In genomic region chr22:33920927-33921575, GRCh38 we compare ENCODE assay signal across 8 cellular contexts. TPM values are rescaled to one million over a fixed set of nuclear protein-coding genes. Genes with fewer than 3 reads are reported as not detected.
A peak's percentile ranks its signal among the peaks of the same experiment; 100 is the strongest.
DNase-seq lines count a peak whose midpoint lies in the region; ATAC-seq and TF ChIP-seq lines count a peak whose summit lies in the region.

No MANE protein-coding gene starts in this region.

- no TSS peak for BruUV-seq in mammary epithelial cell (replicated peaks; lab: Mats Ljungman, UMichigan)

- H3K9ac ChIP-seq in mammary epithelial cell (ENCODE audit: insufficient read depth, low read length) (no peak overlapping the region), skeletal muscle satellite cell (ENCODE audit: low read depth, low read length) (peak overlapping the region; percentile 58)

- intact Hi-C loops in mammary epithelial cell (cut with micrococcal nuclease): loop anchor here (5.0 to 10.0 kb wide), 4 partner anchors 136 to 1311 kb away; no protein-coding TSS in a partner anchor

- H4K20me1 ChIP-seq in mammary epithelial cell (ENCODE audit: insufficient read depth, low read length): no peaks in the 10 kb centered on the region

- dilution Hi-C loops in mammary epithelial cell (cut with HindIII; ENCODE audit: low sequenced_read_pairs): no loop called here

- ATAC-seq in GM18502 (IDR thresholded peaks at IDR 0.05; ENCODE audit: poor library complexity, unreplicated experiment) (peak; percentile 74), HG02938 (IDR thresholded peaks at IDR 0.05; ENCODE audit: unreplicated experiment) (peak; percentile 62)

- H3K27me3 ChIP-seq in mammary epithelial cell (ENCODE audit: insufficient read depth, low read length) (no peaks in the 10 kb centered on the region), skeletal muscle satellite cell (ENCODE audit: control insufficient read depth, insufficient read depth, low read length) (peaks cover 15% of the 10 kb centered on the region)

- H3K9me3 ChIP-seq in mammary epithelial cell (replicated peaks; ENCODE audit: insufficient read depth, low read length) (no peaks in the 10 kb centered on the region), skeletal muscle satellite cell (replicated peaks; ENCODE audit: low read length) (no peaks in the 10 kb centered on the region)

- TF ChIP-seq CTCF in WI38 (IDR thresholded peaks at IDR 0.05; ENCODE audit: low read depth, low read length) (no peak), mammary epithelial cell (conservative IDR thresholded peaks at IDR 0.05 in 1 of 2, IDR thresholded peaks at IDR 0.05 in 1 of 2; ENCODE audit: extremely low read depth in 1 of 2, insufficient read depth in 1 of 2, low read depth in 1 of 2, low read length in 2 of 2) (no peak)

- in situ Hi-C loops in mammary epithelial cell (cut with MboI; ENCODE audit: low sequenced_read_pairs in 2 of 2): no loop called here

- DNase-seq in NCI-H1930 (lab: John Stamatoyannopoulos, UW) (peak; percentile 86 to 94), mammary epithelial cell (peak; percentile 96), iPS-NIHi11 (ENCODE audit: low spot score) (peak; percentile 94), HPDE6-E6E7 (ENCODE audit: extremely low spot score) (no peak)

- no peak overlapping the region for H3K27ac ChIP-seq in mammary epithelial cell (ENCODE audit: insufficient read depth, low read depth, low read length)

- peak overlapping the region; percentile 96 for H2AFZ ChIP-seq in mammary epithelial cell (ENCODE audit: low read depth, low read length)

- H3K36me3 ChIP-seq in mammary epithelial cell (ENCODE audit: insufficient read depth, low read length): no peaks in the 10 kb centered on the region
- H3K36me3 ChIP-seq in skeletal muscle satellite cell (ENCODE audit: insufficient read depth, low read length): no peaks in the 10 kb centered on the region

- CTCF ChIA-PET in mammary epithelial cell (lab: Charles Lee; ENCODE audit: low non-redundant PET): interaction anchor here (0.6 to 1.0 kb wide), 2 partner anchors 189 to 532 kb away, joined by 3 to 4 read pairs; no protein-coding TSS in a partner anchor

- H3K79me2 ChIP-seq in mammary epithelial cell (ENCODE audit: insufficient read depth, low read length): no peaks in the 10 kb centered on the region

- WGBS in mammary epithelial cell (ENCODE audit: low coverage, missing lambda C conversion rate): 3% methylated on average over 6 of the region's 72 CpGs

- peaks cover 26% of the 10 kb centered on the region for H3K4me1 ChIP-seq in mammary epithelial cell (ENCODE audit: insufficient read depth, low read length)
- H3K4me1 ChIP-seq in skeletal muscle satellite cell (ENCODE audit: control insufficient read depth, insufficient read depth, low read length): peaks cover 12% of the 10 kb centered on the region

- H3K4me2 ChIP-seq in mammary epithelial cell (ENCODE audit: insufficient read depth, low read depth, low read length) (peak overlapping the region; percentile 97), skeletal muscle satellite cell (ENCODE audit: low read length) (peak overlapping the region; percentile 98)

- H3K4me3 ChIP-seq in WI38 (ENCODE audit: low read depth, low read length): peak overlapping the region; percentile 86
- H3K4me3 ChIP-seq in mammary epithelial cell (replicated peaks in 1 of 3; ENCODE audit: insufficient read depth in 1 of 3, low read depth in 2 of 3, low read length in 3 of 3): peak overlapping the region; percentile 54 to 86 (median 74)
- peak overlapping the region; percentile 82 for H3K4me3 ChIP-seq in skeletal muscle satellite cell (ENCODE audit: low read length)

RNA-seq across cellular contexts. Expression of gene LARGE1, which starts 0.8 kb away (rescaled TPM):
- total RNA-seq in mammary epithelial cell: 10 to 100 TPM in 1 of 2 donors, 1 to 10 TPM in 1; 7.5 to 14.6 TPM
- 3.6 TPM for polyA plus RNA-seq in mammary epithelial cell
- polyA minus RNA-seq in mammary epithelial cell: 15.9 TPM
- total RNA-seq in skeletal muscle satellite cell (2012; rRNA removed): 6.8 and 10.3 TPM in 2 replicates
